In the genomic region with DNA sequence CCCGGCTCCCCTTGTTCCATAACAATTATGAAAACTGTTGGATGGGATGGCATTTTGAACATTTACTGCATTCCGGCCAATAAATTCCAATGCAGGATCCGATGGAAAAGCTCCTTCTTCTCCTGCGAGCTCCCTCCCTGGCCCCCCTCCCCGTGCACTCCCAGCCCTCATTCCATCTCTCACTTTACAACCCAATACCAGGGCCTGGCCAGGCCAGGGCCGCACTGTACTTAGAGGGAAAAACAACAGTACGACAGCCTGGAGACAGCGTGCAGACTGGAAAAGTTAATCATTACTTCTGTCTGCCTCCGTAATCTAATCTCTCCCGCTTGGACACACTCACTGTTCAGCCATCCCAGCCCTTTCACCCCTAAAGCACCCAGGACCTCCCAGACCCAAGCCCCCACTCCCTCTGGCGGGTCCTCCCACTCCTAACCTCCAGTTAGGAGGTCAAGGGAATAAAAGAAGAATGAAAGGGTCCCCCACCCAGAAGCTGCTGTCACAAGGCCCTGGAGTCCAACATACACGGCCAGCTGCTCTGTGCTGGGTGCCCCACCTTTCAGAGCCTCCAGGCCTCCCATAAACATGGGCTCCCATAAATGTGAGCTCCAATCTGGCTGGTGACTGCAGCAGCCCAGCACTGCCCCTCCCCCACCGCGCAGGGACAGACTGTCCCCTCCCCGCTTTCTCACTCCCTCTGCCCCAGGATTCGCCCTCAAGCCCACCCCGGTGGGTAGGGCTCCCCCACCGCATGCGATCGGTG, we compare ENCODE assay signal across 2 cellular contexts.
TF ChIP-seq lines count a peak whose summit lies in the region.

No MANE protein-coding gene starts in this region.

TF ChIP-seq in GM12878, 131 proteins besides CTCF, POLR2A, EP300 and RAD21:
- TF ChIP-seq ETV6 (conservative IDR thresholded peaks at IDR 0.05 in 1 of 2, IDR thresholded peaks at IDR 0.05 in 1 of 2; ENCODE audit: borderline replicate concordance in 1 of 2, low read depth in 1 of 2) (no peak), STAT3 (IDR thresholded peaks at IDR 0.05; ENCODE audit: low read depth, low read length) (no peak), NFXL1 (IDR thresholded peaks at IDR 0.05; ENCODE audit: borderline replicate concordance) (no peak), EED (IDR thresholded peaks at IDR 0.05; ENCODE audit: low read depth) (no peak), SP1 (IDR thresholded peaks at IDR 0.05; ENCODE audit: low read depth, low read length) (no peak), DPF2 (IDR thresholded peaks at IDR 0.05) (no peak), YBX1 (IDR thresholded peaks at IDR 0.05) (no peak), PKNOX1 (IDR thresholded peaks at IDR 0.05) (no peak)

TF ChIP-seq in liver, 16 proteins besides CTCF, POLR2A, EP300 and RAD21:
- no peak for TF ChIP-seq EGR1 (IDR thresholded peaks at IDR 0.05; ENCODE audit: low read depth in 2 of 2)
- TF ChIP-seq, protein P1, sequence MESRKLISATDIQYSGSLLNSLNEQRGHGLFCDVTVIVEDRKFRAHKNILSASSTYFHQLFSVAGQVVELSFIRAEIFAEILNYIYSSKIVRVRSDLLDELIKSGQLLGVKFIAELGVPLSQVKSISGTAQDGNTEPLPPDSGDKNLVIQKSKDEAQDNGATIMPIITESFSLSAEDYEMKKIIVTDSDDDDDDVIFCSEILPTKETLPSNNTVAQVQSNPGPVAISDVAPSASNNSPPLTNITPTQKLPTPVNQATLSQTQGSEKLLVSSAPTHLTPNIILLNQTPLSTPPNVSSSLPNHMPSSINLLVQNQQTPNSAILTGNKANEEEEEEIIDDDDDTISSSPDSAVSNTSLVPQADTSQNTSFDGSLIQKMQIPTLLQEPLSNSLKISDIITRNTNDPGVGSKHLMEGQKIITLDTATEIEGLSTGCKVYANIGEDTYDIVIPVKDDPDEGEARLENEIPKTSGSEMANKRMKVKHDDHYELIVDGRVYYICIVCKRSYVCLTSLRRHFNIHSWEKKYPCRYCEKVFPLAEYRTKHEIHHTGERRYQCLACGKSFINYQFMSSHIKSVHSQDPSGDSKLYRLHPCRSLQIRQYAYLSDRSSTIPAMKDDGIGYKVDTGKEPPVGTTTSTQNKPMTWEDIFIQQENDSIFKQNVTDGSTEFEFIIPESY (IDR thresholded peaks at IDR 0.05) = peak; percentile 37
- no peak for TF ChIP-seq GABPA (IDR thresholded peaks at IDR 0.05 in 1 of 2, conservative IDR thresholded peaks at IDR 0.05 in 1 of 2)
- TF ChIP-seq RXRA (IDR thresholded peaks at IDR 0.05) = peak; percentile 27 to 75
- TF ChIP-seq TAF1 (conservative IDR thresholded peaks at IDR 0.05) = no peak
- TF ChIP-seq, protein P2, sequence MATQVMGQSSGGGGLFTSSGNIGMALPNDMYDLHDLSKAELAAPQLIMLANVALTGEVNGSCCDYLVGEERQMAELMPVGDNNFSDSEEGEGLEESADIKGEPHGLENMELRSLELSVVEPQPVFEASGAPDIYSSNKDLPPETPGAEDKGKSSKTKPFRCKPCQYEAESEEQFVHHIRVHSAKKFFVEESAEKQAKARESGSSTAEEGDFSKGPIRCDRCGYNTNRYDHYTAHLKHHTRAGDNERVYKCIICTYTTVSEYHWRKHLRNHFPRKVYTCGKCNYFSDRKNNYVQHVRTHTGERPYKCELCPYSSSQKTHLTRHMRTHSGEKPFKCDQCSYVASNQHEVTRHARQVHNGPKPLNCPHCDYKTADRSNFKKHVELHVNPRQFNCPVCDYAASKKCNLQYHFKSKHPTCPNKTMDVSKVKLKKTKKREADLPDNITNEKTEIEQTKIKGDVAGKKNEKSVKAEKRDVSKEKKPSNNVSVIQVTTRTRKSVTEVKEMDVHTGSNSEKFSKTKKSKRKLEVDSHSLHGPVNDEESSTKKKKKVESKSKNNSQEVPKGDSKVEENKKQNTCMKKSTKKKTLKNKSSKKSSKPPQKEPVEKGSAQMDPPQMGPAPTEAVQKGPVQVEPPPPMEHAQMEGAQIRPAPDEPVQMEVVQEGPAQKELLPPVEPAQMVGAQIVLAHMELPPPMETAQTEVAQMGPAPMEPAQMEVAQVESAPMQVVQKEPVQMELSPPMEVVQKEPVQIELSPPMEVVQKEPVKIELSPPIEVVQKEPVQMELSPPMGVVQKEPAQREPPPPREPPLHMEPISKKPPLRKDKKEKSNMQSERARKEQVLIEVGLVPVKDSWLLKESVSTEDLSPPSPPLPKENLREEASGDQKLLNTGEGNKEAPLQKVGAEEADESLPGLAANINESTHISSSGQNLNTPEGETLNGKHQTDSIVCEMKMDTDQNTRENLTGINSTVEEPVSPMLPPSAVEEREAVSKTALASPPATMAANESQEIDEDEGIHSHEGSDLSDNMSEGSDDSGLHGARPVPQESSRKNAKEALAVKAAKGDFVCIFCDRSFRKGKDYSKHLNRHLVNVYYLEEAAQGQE (IDR thresholded peaks at IDR 0.05) = peak; percentile 66
- no peak for TF ChIP-seq FOXA2 (IDR thresholded peaks at IDR 0.05)
- TF ChIP-seq YY1 (IDR thresholded peaks at IDR 0.05) = peak; percentile 71
- TF ChIP-seq, protein P3, sequence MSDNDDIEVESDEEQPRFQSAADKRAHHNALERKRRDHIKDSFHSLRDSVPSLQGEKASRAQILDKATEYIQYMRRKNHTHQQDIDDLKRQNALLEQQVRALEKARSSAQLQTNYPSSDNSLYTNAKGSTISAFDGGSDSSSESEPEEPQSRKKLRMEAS (IDR thresholded peaks at IDR 0.05) = peak; percentile 66
- TF ChIP-seq ATF3 (IDR thresholded peaks at IDR 0.05) = no peak
- peak; percentile 63 for TF ChIP-seq SP1 (IDR thresholded peaks at IDR 0.05)
- peak; percentile 6 for TF ChIP-seq FOXA1 (IDR thresholded peaks at IDR 0.05)
- no peak for TF ChIP-seq JUND (IDR thresholded peaks at IDR 0.05)
- no peak for TF ChIP-seq HNF4G (IDR thresholded peaks at IDR 0.05)
- peak; percentile 30 to 50 for TF ChIP-seq HNF4A (conservative IDR thresholded peaks at IDR 0.05)
- peak; percentile 81 for TF ChIP-seq NR2F2 (IDR thresholded peaks at IDR 0.05)
